Comparison of ENCODE assay signal across 28 cellular contexts in the genomic region with DNA sequence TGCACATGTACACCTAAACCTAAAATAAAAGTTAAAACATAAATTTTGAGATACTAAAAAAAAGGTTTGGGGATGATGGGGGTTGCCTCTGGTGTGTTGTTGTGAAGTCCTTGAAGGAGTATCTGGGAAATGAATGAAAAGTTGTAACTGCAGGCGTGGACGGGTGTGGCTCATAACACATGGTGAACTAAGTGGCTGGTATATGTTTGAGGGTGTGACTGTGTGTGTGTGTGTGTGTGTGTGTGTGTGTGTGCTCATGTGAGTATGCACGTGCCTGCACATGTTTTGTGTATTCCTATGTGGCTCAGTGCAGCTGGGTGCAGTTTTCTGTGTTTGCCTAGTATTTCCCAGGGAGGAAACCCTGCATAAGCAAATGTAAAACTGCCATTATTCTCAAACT.
"Had no signal": no experiment of that assay in that cellular context is flagged by ENCODE, and none has a peak within 500 bp of the region (broad histone marks: within the 10 kb centered on the region; RNA-seq: fewer than 3 reads in every experiment).

No MANE protein-coding gene starts in this region.

- H3K27me3 Mint-ChIP-seq: memory B cell had no signal

- H3K27me3 ChIP-seq: spleen, suprapubic skin, tibial artery, upper lobe of right lung had no signal

- ATAC-seq: naive thymus-derived CD8-positive, alpha-beta T cell; pancreas; right cardiac atrium; sciatic nerve; stimulated activated effector memory CD8-positive, alpha-beta T cell treated with anti-CD3 and anti-CD28 coated beads, Interleukin-12 subunit alpha, Interleukin-12 subunit beta, amount 100 ng/mL, for 72 hours; upper lobe of right lung had no signal

- H3K36me3 ChIP-seq: left ventricle myocardium inferior, pancreas, prostate gland, spleen, suprapubic skin, thoracic aorta, tibial artery, upper lobe of right lung had no signal

- H3K4me1 ChIP-seq: prostate gland, spleen, suprapubic skin, tibial artery, upper lobe of right lung had no signal

- H3K4me3 Mint-ChIP-seq: memory B cell; naive thymus-derived CD8-positive, alpha-beta T cell; nephron; neural crest cell; stimulated activated effector memory CD8-positive, alpha-beta T cell treated with anti-CD3 and anti-CD28 coated beads, Interleukin-12 subunit alpha, Interleukin-12 subunit beta, amount 100 ng/mL, for 72 hours; stimulated activated naive CD8-positive, alpha-beta T cell treated with anti-CD3 and anti-CD28 coated beads, Interleukin-15, Interleukin-2, amounts not matched to agents 100 ng/mL and 50 ng/mL, for 24 hours had no signal

- H3K27ac Mint-ChIP-seq: immature natural killer cell; memory B cell; naive thymus-derived CD8-positive, alpha-beta T cell; nephron; stimulated activated effector memory CD8-positive, alpha-beta T cell treated with anti-CD3 and anti-CD28 coated beads, Interleukin-12 subunit alpha, Interleukin-12 subunit beta, amount 100 ng/mL, for 72 hours; stimulated activated naive CD8-positive, alpha-beta T cell treated with anti-CD3 and anti-CD28 coated beads, Interleukin-15, Interleukin-2, amounts not matched to agents 100 ng/mL and 50 ng/mL, for 24 hours had no signal

- H3K4me3 ChIP-seq: left ventricle myocardium inferior, lung, pancreas, prostate gland, skin epidermis, spleen, suprapubic skin, thoracic aorta, tibial artery, upper lobe of right lung had no signal

- H3K9me3 Mint-ChIP-seq: immature natural killer cell; memory B cell; naive thymus-derived CD8-positive, alpha-beta T cell; nephron; stimulated activated effector memory CD8-positive, alpha-beta T cell treated with anti-CD3 and anti-CD28 coated beads, Interleukin-12 subunit alpha, Interleukin-12 subunit beta, amount 100 ng/mL, for 72 hours; stimulated activated naive CD8-positive, alpha-beta T cell treated with anti-CD3 and anti-CD28 coated beads, Interleukin-15, Interleukin-2, amounts not matched to agents 100 ng/mL and 50 ng/mL, for 24 hours had no signal

- H3K9me3 ChIP-seq: left ventricle myocardium inferior, pancreas, prostate gland, spleen, suprapubic skin, thoracic aorta, tibial artery, upper lobe of right lung had no signal

- H3K4me1 Mint-ChIP-seq: memory B cell; naive thymus-derived CD8-positive, alpha-beta T cell; neural crest cell; stimulated activated effector memory CD8-positive, alpha-beta T cell treated with anti-CD3 and anti-CD28 coated beads, Interleukin-12 subunit alpha, Interleukin-12 subunit beta, amount 100 ng/mL, for 72 hours had no signal

- H3K36me3 Mint-ChIP-seq: immature natural killer cell; memory B cell; naive thymus-derived CD8-positive, alpha-beta T cell; stimulated activated effector memory CD8-positive, alpha-beta T cell treated with anti-CD3 and anti-CD28 coated beads, Interleukin-12 subunit alpha, Interleukin-12 subunit beta, amount 100 ng/mL, for 72 hours had no signal

- H3K27ac ChIP-seq: left ventricle myocardium inferior, pancreas, prostate gland, skin epidermis, spleen, suprapubic skin, thoracic aorta, tibial artery, upper lobe of right lung had no signal

- DNase-seq: hypothalamus; immature natural killer cell; kidney; left ventricle myocardium inferior; midbrain; naive thymus-derived CD8-positive, alpha-beta T cell; nucleus accumbens; pancreas; posterior cingulate gyrus; retina; right cardiac atrium; spleen; stimulated activated CD4-positive, alpha-beta T cell treated with anti-CD3 and anti-CD28 coated beads, Interleukin-4, amount 100 ng/mL, for 24 hours; stimulated activated naive CD4-positive, alpha-beta T cell; tibial artery; trophoblast cell; upper lobe of right lung had no signal
